In genomic region chr5:172293054-172293744, GRCh38 we compare ENCODE assay signal across 8 cellular contexts. TPM values are rescaled to one million over a fixed set of nuclear protein-coding genes. Genes with fewer than 3 reads are reported as not detected.
DNase-seq lines count a peak whose midpoint lies in the region; ATAC-seq and TF ChIP-seq lines count a peak whose summit lies in the region.

No MANE protein-coding gene starts in this region.

- H3K4me3 ChIP-seq in LNCaP clone FGC (ENCODE audit: low read depth, low read length), result no peak overlapping the region
- H3K4me3 ChIP-seq in trophoblast cell (ENCODE audit: low read depth, low read length), result no peak overlapping the region

- no peak overlapping the region for H3K18ac ChIP-seq in trophoblast cell (ENCODE audit: low read length)

- TF ChIP-seq CTCF in LNCaP clone FGC (IDR thresholded peaks at IDR 0.05; ENCODE audit: control insufficient read depth, extremely low read depth, insufficient read depth) (peak; percentile 89), RWPE1 (conservative IDR thresholded peaks at IDR 0.05; ENCODE audit: low read depth) (peak; percentile 99), foreskin keratinocyte (conservative IDR thresholded peaks at IDR 0.05) (peak; percentile 97)

- H3K79me1 ChIP-seq in trophoblast cell (ENCODE audit: low read length), result peaks cover 5% of the 10 kb centered on the region

- H3K27me3 ChIP-seq in foreskin keratinocyte, result no peaks in the 10 kb centered on the region
- H3K27me3 ChIP-seq in trophoblast cell (ENCODE audit: insufficient read depth, low read length), result no peaks in the 10 kb centered on the region

- H3K36me3 ChIP-seq in trophoblast cell (ENCODE audit: control insufficient read depth in 1 of 2, insufficient read depth in 2 of 2, low read length in 2 of 2), result no peaks in the 10 kb centered on the region

- peak overlapping the region; percentile 15 for H3K14ac ChIP-seq in trophoblast cell (ENCODE audit: low read length)

- no peaks in the 10 kb centered on the region for H3K79me2 ChIP-seq in trophoblast cell (ENCODE audit: control insufficient read depth, insufficient read depth, low read length, poor library complexity)

- no peaks in the 10 kb centered on the region for H3K9me3 Mint-ChIP-seq in activated T-helper 2 cell treated with anti-CD3 and anti-CD28 coated beads, Interferon-gamma antibody, Interleukin-2, Interleukin-4, amounts not matched to agents 10 μg/mL and 5 μg/mL and 100 μg/mL, durations not matched to agents 14 hours and 24 hours and 36 hours

- H3K27ac ChIP-seq in RWPE1 (no peak overlapping the region), foreskin keratinocyte (no peak overlapping the region), trophoblast cell (ENCODE audit: low read depth, low read length) (no peak overlapping the region)

- intact Hi-C loops in activated T-helper 2 cell treated with anti-CD3 and anti-CD28 coated beads, Interferon-gamma antibody, Interleukin-2, Interleukin-4, amounts not matched to agents 10 μg/mL and 5 μg/mL and 100 μg/mL, durations not matched to agents 14 hours and 24 hours and 36 hours (cut with micrococcal nuclease), result loop anchor here (2.0 kb wide), 1 partner anchor 380 kb away; no protein-coding TSS in a partner anchor

- peak overlapping the region; percentile 44 for H4K8ac ChIP-seq in trophoblast cell (ENCODE audit: low read depth, low read length)

- no peak overlapping the region for H2AFZ ChIP-seq in trophoblast cell (ENCODE audit: insufficient read depth, low read length, poor library complexity)

- DNase-seq in ELR (ENCODE audit: low read depth) (peak; percentile 82), LNCaP clone FGC (ENCODE audit: low read depth) (peak; percentile 69), RWPE1 (ENCODE audit: low spot score) (peak; percentile 67), foreskin keratinocyte (peak in 1 of 2 donors; percentile 53), trophoblast cell (peak; percentile 57 to 82)
- DNase-seq in activated T-helper 2 cell treated with anti-CD3 and anti-CD28 coated beads, Interferon-gamma antibody, Interleukin-2, Interleukin-4, amounts not matched to agents 10 μg/mL and 5 μg/mL and 100 μg/mL, durations not matched to agents 14 hours and 24 hours and 36 hours (ENCODE audit: low spot score), result peak; percentile 49

- H4K91ac ChIP-seq in trophoblast cell (ENCODE audit: low read depth, low read length), result no peak overlapping the region

- no peak overlapping the region for H3K4me3 Mint-ChIP-seq in activated T-helper 2 cell treated with anti-CD3 and anti-CD28 coated beads, Interferon-gamma antibody, Interleukin-2, Interleukin-4, amounts not matched to agents 10 μg/mL and 5 μg/mL and 100 μg/mL, durations not matched to agents 14 hours and 24 hours and 36 hours (ENCODE audit: low read depth)

- peak overlapping the region; percentile 44 for H2BK12ac ChIP-seq in trophoblast cell (ENCODE audit: low read length)

- CTCF ChIA-PET in RWPE1 (lab: Yijun Ruan, JAX), result interaction anchor here (0.5 to 1.7 kb wide), 24 partner anchors 8 to 1010 kb away, joined by 3 to 14 read pairs (median 4); no protein-coding TSS in a partner anchor

- H3K36me3 Mint-ChIP-seq in activated T-helper 2 cell treated with anti-CD3 and anti-CD28 coated beads, Interferon-gamma antibody, Interleukin-2, Interleukin-4, amounts not matched to agents 10 μg/mL and 5 μg/mL and 100 μg/mL, durations not matched to agents 14 hours and 24 hours and 36 hours (ENCODE audit: low read depth), result no peaks in the 10 kb centered on the region

- H3K4ac ChIP-seq in trophoblast cell (ENCODE audit: low read depth, low read length), result no peak overlapping the region

- no peaks in the 10 kb centered on the region for H3K9me3 ChIP-seq in trophoblast cell (ENCODE audit: insufficient read depth, low read depth, low read length)

- no peak overlapping the region for H2BK5ac ChIP-seq in trophoblast cell (ENCODE audit: low read depth, low read length, poor library complexity)

- ATAC-seq in GM21825 (IDR thresholded peaks at IDR 0.05; ENCODE audit: unreplicated experiment) (peak; percentile 94), foreskin keratinocyte (peak; percentile 96), HG02970 (IDR thresholded peaks at IDR 0.05; ENCODE audit: low FRiP score, unreplicated experiment) (no peak)

- no peaks in the 10 kb centered on the region for H3K4me1 ChIP-seq in foreskin keratinocyte
- peaks cover 4 to 5% of the 10 kb centered on the region in 2 experiments for H3K4me1 ChIP-seq in trophoblast cell (ENCODE audit: control insufficient read depth in 1 of 2, insufficient read depth in 2 of 2, low read length in 2 of 2)

- H3K27me3 Mint-ChIP-seq in activated T-helper 2 cell treated with anti-CD3 and anti-CD28 coated beads, Interferon-gamma antibody, Interleukin-2, Interleukin-4, amounts not matched to agents 10 μg/mL and 5 μg/mL and 100 μg/mL, durations not matched to agents 14 hours and 24 hours and 36 hours (ENCODE audit: low read depth), result peaks cover 12% of the 10 kb centered on the region

- H3K4me2 ChIP-seq in trophoblast cell (ENCODE audit: low read length), result no peak overlapping the region

- no peak overlapping the region for H2BK120ac ChIP-seq in trophoblast cell (ENCODE audit: insufficient read depth, low read length, poor library complexity)

- no peak overlapping the region for H2AK5ac ChIP-seq in trophoblast cell (ENCODE audit: low read length)

- POLR2A ChIA-PET in RWPE1 (lab: Yijun Ruan, JAX; ENCODE audit: low non-redundant PET), result interaction anchor here (0.6 kb wide), 1 partner anchor 20 kb away, joined by 5 read pairs; no protein-coding TSS in a partner anchor

- WGBS in trophoblast cell (ENCODE audit: extremely low coverage, insufficient coverage, insufficient read length), result no CpG with 5 or more reads among the region's 5 CpGs

- no peak overlapping the region for H3K27ac Mint-ChIP-seq in activated T-helper 2 cell treated with anti-CD3 and anti-CD28 coated beads, Interferon-gamma antibody, Interleukin-2, Interleukin-4, amounts not matched to agents 10 μg/mL and 5 μg/mL and 100 μg/mL, durations not matched to agents 14 hours and 24 hours and 36 hours

- H3K9ac ChIP-seq in trophoblast cell (ENCODE audit: low read length), result no peak overlapping the region

- H4K12ac ChIP-seq in trophoblast cell (ENCODE audit: low read depth, low read length), result peak overlapping the region; percentile 60

- peaks cover 3% of the 10 kb centered on the region for H3K4me1 Mint-ChIP-seq in activated T-helper 2 cell treated with anti-CD3 and anti-CD28 coated beads, Interferon-gamma antibody, Interleukin-2, Interleukin-4, amounts not matched to agents 10 μg/mL and 5 μg/mL and 100 μg/mL, durations not matched to agents 14 hours and 24 hours and 36 hours (ENCODE audit: low read depth)

- H3K23ac ChIP-seq in trophoblast cell (ENCODE audit: low read length), result no peak overlapping the region

RNA-seq across cellular contexts. Expression of gene UBTD2, which starts 9.6 kb away (rescaled TPM):
- 6.6 TPM in 2 replicates for total RNA-seq in activated T-helper 2 cell treated with anti-CD3 and anti-CD28 coated beads, Interferon-gamma antibody, Interleukin-2, Interleukin-4, amounts not matched to agents 10 μg/mL and 5 μg/mL and 100 μg/mL, durations not matched to agents 14 hours and 24 hours and 36 hours
- total RNA-seq in foreskin keratinocyte, result 17.1 and 18.7 TPM in 2 replicates
- polyA plus RNA-seq in foreskin keratinocyte, result 9.9 and 10.2 TPM in 2 replicates
- polyA plus RNA-seq in trophoblast cell (2013), result 30.4 and 31.5 TPM in 2 replicates
